In genomic region chr9:29208670-29209069, GRCh38 we compare ENCODE assay signal across 15 cellular contexts. TPM values are rescaled to one million over a fixed set of nuclear protein-coding genes. Genes with fewer than 3 reads are reported as not detected.
DNase-seq lines count a peak whose midpoint lies in the region; ATAC-seq and TF ChIP-seq lines count a peak whose summit lies in the region.
"Had no signal": no experiment of that assay in that cellular context is flagged by ENCODE, and none has a peak within 500 bp of the region (broad histone marks: within the 10 kb centered on the region; RNA-seq: fewer than 3 reads in every experiment).

No MANE protein-coding gene starts in this region.

- H3K27me3 Mint-ChIP-seq in type B pancreatic cell: peaks cover 37% of the 10 kb centered on the region
- H3K27me3 Mint-ChIP-seq in activated CD8-positive, alpha-beta T cell treated with anti-CD3 and anti-CD28 coated beads, Interleukin-2, amount 10 ng/mL, durations not matched to agents 7 days and 5 days (ENCODE audit: low read depth): peaks cover 23% of the 10 kb centered on the region

- no peak overlapping the region for H3K4me3 ChIP-seq in epithelial cell of esophagus (ENCODE audit: low read length)
- H3K4me3 ChIP-seq: K562, prostate gland had no signal

- H3K4me3 Mint-ChIP-seq in type B pancreatic cell: no peak overlapping the region
- no peak overlapping the region for H3K4me3 Mint-ChIP-seq in activated CD8-positive, alpha-beta T cell treated with anti-CD3 and anti-CD28 coated beads, Interleukin-2, amount 10 ng/mL, durations not matched to agents 7 days and 5 days
- H3K4me3 Mint-ChIP-seq: activated CD8-positive, alpha-beta T cell treated with anti-CD3 and anti-CD28 coated beads for 36 hours; activated T-helper 17 cell treated with anti-CD3 and anti-CD28 coated beads, Interleukin-2, amount 50 U/mL, for 72 hours; HFFc6 had no signal

- TF ChIP-seq CTCF in epithelial cell of esophagus (IDR thresholded peaks at IDR 0.05; ENCODE audit: insufficient read depth, low read depth, low read length, missing control alignments) (peak; percentile 18), type B pancreatic cell (conservative IDR thresholded peaks at IDR 0.05) (peak; percentile 17)

- H3K4me1 Mint-ChIP-seq in type B pancreatic cell (ENCODE audit: unreplicated experiment): peaks cover 18% of the 10 kb centered on the region
- H3K4me1 Mint-ChIP-seq in activated CD8-positive, alpha-beta T cell treated with anti-CD3 and anti-CD28 coated beads, Interleukin-2, amount 10 ng/mL, durations not matched to agents 7 days and 5 days (ENCODE audit: low read depth): peaks cover 7% of the 10 kb centered on the region

- H3K9me3 Mint-ChIP-seq in type B pancreatic cell: no peaks in the 10 kb centered on the region
- no peaks in the 10 kb centered on the region for H3K9me3 Mint-ChIP-seq in activated CD8-positive, alpha-beta T cell treated with anti-CD3 and anti-CD28 coated beads, Interleukin-2, amount 10 ng/mL, durations not matched to agents 7 days and 5 days (ENCODE audit: insufficient read depth)
- H3K9me3 Mint-ChIP-seq: activated CD8-positive, alpha-beta T cell treated with anti-CD3 and anti-CD28 coated beads for 36 hours; activated T-helper 17 cell treated with anti-CD3 and anti-CD28 coated beads, Interleukin-2, amount 50 U/mL, for 72 hours had no signal

- DNase-seq in NCI-H146 (lab: John Stamatoyannopoulos, UW) (peak; percentile 31), NCI-H146 treated with DMSO at 0.1 percent for 48 hours (lab: John Stamatoyannopoulos, UW; ENCODE audit: unreplicated experiment) (no peak), NCI-H69 (lab: John Stamatoyannopoulos, UW) (peak; percentile 83), epithelial cell of esophagus (ENCODE audit: low read depth) (peak; percentile 16), type B pancreatic cell (ENCODE audit: extremely low spot score, unreplicated experiment) (no peak), NOMO-1 treated with dmso at 0.1 percent for 144 hours (lab: John Stamatoyannopoulos, UW; ENCODE audit: unreplicated experiment) (no peak)
- DNase-seq in activated CD8-positive, alpha-beta T cell treated with anti-CD3 and anti-CD28 coated beads, Interleukin-2, amount 10 ng/mL, durations not matched to agents 7 days and 5 days: no peak
- no peak for DNase-seq in activated CD8-positive, alpha-beta memory T cell treated with anti-CD3 and anti-CD28 coated beads, Interleukin-2, amount 50 U/mL, for 4 hours
- DNase-seq: activated CD8-positive, alpha-beta T cell treated with anti-CD3 and anti-CD28 coated beads for 36 hours; HFFc6; NCI-H1930 had no signal

- CTCF ChIA-PET in activated CD8-positive, alpha-beta T cell treated with anti-CD3 and anti-CD28 coated beads, Interleukin-2, amount 10 ng/mL, durations not matched to agents 7 days and 5 days (lab: Charles Lee): no interaction called here

- POLR2A ChIA-PET in activated CD8-positive, alpha-beta T cell treated with anti-CD3 and anti-CD28 coated beads, Interleukin-2, amount 10 ng/mL, durations not matched to agents 7 days and 5 days (lab: Charles Lee): no interaction called here

- no peak overlapping the region for H3K27ac Mint-ChIP-seq in type B pancreatic cell
- no peak overlapping the region for H3K27ac Mint-ChIP-seq in activated CD8-positive, alpha-beta T cell treated with anti-CD3 and anti-CD28 coated beads, Interleukin-2, amount 10 ng/mL, durations not matched to agents 7 days and 5 days
- H3K27ac Mint-ChIP-seq: activated CD8-positive, alpha-beta T cell treated with anti-CD3 and anti-CD28 coated beads for 36 hours; activated T-helper 17 cell treated with anti-CD3 and anti-CD28 coated beads, Interleukin-2, amount 50 U/mL, for 72 hours; HFFc6 had no signal

- no peak for ATAC-seq in activated CD8-positive, alpha-beta T cell treated with anti-CD3 and anti-CD28 coated beads, Interleukin-2, amount 10 ng/mL, durations not matched to agents 7 days and 5 days
- ATAC-seq: activated CD8-positive, alpha-beta T cell treated with anti-CD3 and anti-CD28 coated beads for 36 hours; activated T-helper 17 cell treated with anti-CD3 and anti-CD28 coated beads, Interleukin-2, amount 50 U/mL, for 72 hours; K562; left lobe of liver had no signal

- no peaks in the 10 kb centered on the region for H3K36me3 Mint-ChIP-seq in type B pancreatic cell
- no peaks in the 10 kb centered on the region for H3K36me3 Mint-ChIP-seq in activated CD8-positive, alpha-beta T cell treated with anti-CD3 and anti-CD28 coated beads, Interleukin-2, amount 10 ng/mL, durations not matched to agents 7 days and 5 days (ENCODE audit: low read depth)

RNA-seq across cellular contexts. Expression of gene LINGO2, which starts 4.7 kb away (rescaled TPM):
- 4.0 TPM in 2 replicates for total RNA-seq in type B pancreatic cell (ENCODE audit: low replicate concordance)
- total RNA-seq in activated CD8-positive, alpha-beta T cell treated with anti-CD3 and anti-CD28 coated beads, Interleukin-2, amount 10 ng/mL, durations not matched to agents 7 days and 5 days: not detected
- total RNA-seq: activated CD8-positive, alpha-beta T cell treated with anti-CD3 and anti-CD28 coated beads for 36 hours; activated T-helper 17 cell treated with anti-CD3 and anti-CD28 coated beads, Interleukin-2, amount 50 U/mL, for 72 hours; HFFc6; K562; left lobe of liver had no signal

Comparison
In these comparisons a context has a peak if more than half of its experiments do, and no peak if none do; other contexts are left out.
1. DNase-seq: peak in NCI-H146 (single experiment), NCI-H69 (single experiment) and epithelial cell of esophagus (single experiment); none in NCI-H146 treated with DMSO at 0.1 percent for 48 hours (single experiment), type B pancreatic cell (single experiment), activated CD8-positive, alpha-beta T cell treated with anti-CD3 and anti-CD28 coated beads, Interleukin-2, amount 10 ng/mL, durations not matched to agents 7 days and 5 days (single experiment), activated CD8-positive, alpha-beta memory T cell treated with anti-CD3 and anti-CD28 coated beads, Interleukin-2, amount 50 U/mL, for 4 hours (single experiment) and NOMO-1 treated with dmso at 0.1 percent for 144 hours (single experiment).